ENCODE assay signal across 18 cellular contexts in genomic region chr12:87266305-87266704, GRCh38.
DNase-seq lines count a peak whose midpoint lies in the region; ATAC-seq, FAIRE-seq and TF ChIP-seq lines count a peak whose summit lies in the region.
"Had no signal": no experiment of that assay in that cellular context is flagged by ENCODE, and none has a peak within 500 bp of the region (broad histone marks: within the 10 kb centered on the region; RNA-seq: fewer than 3 reads in every experiment).

No MANE protein-coding gene starts in this region.

- peaks cover 4% of the 10 kb centered on the region; the same call in 2 of the 3 replicates for H3K4me1 ChIP-seq in A549
- H3K4me1 ChIP-seq in Peyer's patch: no peaks in the 10 kb centered on the region
- no peaks in the 10 kb centered on the region for H3K4me1 ChIP-seq in iPS DF 6.9 (ENCODE audit: control insufficient read depth, insufficient read depth, low read length)

- no peak overlapping the region for H3K27ac ChIP-seq in A549
- H3K27ac ChIP-seq in Peyer's patch: no peak overlapping the region
- H3K27ac ChIP-seq in iPS DF 6.9 (ENCODE audit: low read length): no peak overlapping the region

- 69% methylated on average over 2 of the region's 2 CpGs for WGBS in A549 (ENCODE audit: missing lambda C conversion rate)
- whole genome bisulfite sequencing in iPS DF 6.9 (ENCODE audit: insufficient coverage, insufficient read length): no CpG with 5 or more reads among the region's 2 CpGs
- 57 to 61% methylated on average over 2 of the region's 2 CpGs for WGBS in lower leg skin, 2 donors

- H3K4me2 ChIP-seq in A549: no peak overlapping the region

- no peaks in the 10 kb centered on the region for H3K36me3 Mint-ChIP-seq in stimulated activated naive B cell treated with anti-CD40 and anti-IgM and Interleukin-4, amounts not matched to agents 10 μg/mL and 1 μg/mL and 100 μg/mL, for 72 hours
- H3K36me3 Mint-ChIP-seq: mesothelial cell of epicardium had no signal

- TF ChIP-seq CTCF in A549 (IDR thresholded peaks at IDR 0.05) (peak; percentile 27; the same call in 1 of the 3 replicates), Peyer's patch (IDR thresholded peaks at IDR 0.05) (peak in 4 of 6 experiments; percentile 5 to 38 (median 26)), lower leg skin (IDR thresholded peaks at IDR 0.05) (no peak)

- intact Hi-C loops in lower leg skin (cut with DNase I; ENCODE audit: low total_unique reads): no loop called here

- H3K4me1 Mint-ChIP-seq in stimulated activated naive B cell treated with anti-CD40 and anti-IgM and Interleukin-4, amounts not matched to agents 10 μg/mL and 1 μg/mL and 100 μg/mL, for 72 hours: no peaks in the 10 kb centered on the region

- no peak for ATAC-seq in A549
- no peak for ATAC-seq in stimulated activated naive B cell treated with anti-CD40 and anti-IgM and Interleukin-4, amounts not matched to agents 10 μg/mL and 1 μg/mL and 100 μg/mL, for 72 hours (replicated peaks)

- no peaks in the 10 kb centered on the region for H3K9me3 Mint-ChIP-seq in stimulated activated naive B cell treated with anti-CD40 and anti-IgM and Interleukin-4, amounts not matched to agents 10 μg/mL and 1 μg/mL and 100 μg/mL, for 72 hours
- H3K9me3 Mint-ChIP-seq: mesothelial cell of epicardium had no signal

- POLR2A ChIA-PET in A549 (lab: Yijun Ruan, JAX): no interaction called here

- H3K4me3 ChIP-seq in A549 (no peak overlapping the region), H7 (ENCODE audit: insufficient read depth, low read depth, low read length) (no peak overlapping the region), Peyer's patch (no peak overlapping the region), iPS DF 6.9 (ENCODE audit: low read length) (no peak overlapping the region), lower leg skin (ENCODE audit: low read depth, poor library complexity, severe bottlenecking) (no peak overlapping the region)

- H3K36me3 ChIP-seq in H7 (replicated peaks; ENCODE audit: control insufficient read depth, insufficient read depth, low read length): no peaks in the 10 kb centered on the region
- no peaks in the 10 kb centered on the region for H3K36me3 ChIP-seq in Peyer's patch
- no peaks in the 10 kb centered on the region for H3K36me3 ChIP-seq in iPS DF 6.9 (ENCODE audit: control insufficient read depth, insufficient read depth, low read length)

- no peaks in the 10 kb centered on the region for H3K27me3 Mint-ChIP-seq in stimulated activated naive B cell treated with anti-CD40 and anti-IgM and Interleukin-4, amounts not matched to agents 10 μg/mL and 1 μg/mL and 100 μg/mL, for 72 hours

- H3K27ac Mint-ChIP-seq in stimulated activated naive B cell treated with anti-CD40 and anti-IgM and Interleukin-4, amounts not matched to agents 10 μg/mL and 1 μg/mL and 100 μg/mL, for 72 hours: no peak overlapping the region
- H3K27ac Mint-ChIP-seq: mesothelial cell of epicardium had no signal

- FAIRE-seq in A549 (lab: Jason Lieb, UNC): no peak
- FAIRE-seq: endothelial cell of umbilical vein had no signal

- DNase-seq in A549 (ENCODE audit: low read depth in 1 of 2, low spot score in 1 of 2) (peak in 1 of 2 experiments; percentile 27), H7 (peak; percentile 0), Peyer's patch (no peak), iPS DF 6.9 (ENCODE audit: low read depth, low spot score) (peak; percentile 1), lower leg skin (ENCODE audit: low spot score in 2 of 2) (no peak), islet precursor cell (no peak)
- no peak for DNase-seq in stimulated activated naive B cell treated with anti-CD40 and anti-IgM and Interleukin-4, amounts not matched to agents 10 μg/mL and 1 μg/mL and 100 μg/mL, for 72 hours
- no peak for DNase-seq in NK-92 treated with Interleukin-12 subunit alpha and Interleukin-12 subunit beta, amount 100 ng/mL, for 24 hours (lab: John Stamatoyannopoulos, UW)
- DNase-seq: activated CD4-positive, alpha-beta T cell treated with anti-CD3 and anti-CD28 coated beads, Interleukin-2, amount 50 U/mL, for 1 hour; activated gamma-delta T cell; hypothalamus; NCI-H1048; NCI-H774; posterior cingulate gyrus; stimulated activated CD4-positive, alpha-beta T cell treated with anti-CD3 and anti-CD28 coated beads, Interleukin-2, amount 100 ng/mL, for 48 hours; stimulated activated naive CD4-positive, alpha-beta T cell treated with Interleukin-2 at 50 U/mL for 16 hours had no signal

- no peaks in the 10 kb centered on the region for H3K9me3 ChIP-seq in A549
- H3K9me3 ChIP-seq in Peyer's patch: no peaks in the 10 kb centered on the region
- H3K9me3 ChIP-seq in iPS DF 6.9 (ENCODE audit: control insufficient read depth, insufficient read depth, low read length): no peaks in the 10 kb centered on the region

- H3K4me3 Mint-ChIP-seq in stimulated activated naive B cell treated with anti-CD40 and anti-IgM and Interleukin-4, amounts not matched to agents 10 μg/mL and 1 μg/mL and 100 μg/mL, for 72 hours: no peak overlapping the region
- H3K4me3 Mint-ChIP-seq: mesothelial cell of epicardium had no signal

- 0 out of 5 replicates have a peak, but pooled peaks of 1 of the 2 experiments have one; percentile 11 for TF ChIP-seq RAD21 in A549 (conservative IDR thresholded peaks at IDR 0.05 in 1 of 2, IDR thresholded peaks at IDR 0.05 in 1 of 2)

- TF ChIP-seq EP300 in A549 (IDR thresholded peaks at IDR 0.05): no peak

- TF ChIP-seq POLR2A in A549 (IDR thresholded peaks at IDR 0.05; ENCODE audit: low read length) (no peak), Peyer's patch (IDR thresholded peaks at IDR 0.05) (no peak), lower leg skin (IDR thresholded peaks at IDR 0.05) (no peak)

- CTCF ChIA-PET in A549 (lab: Yijun Ruan, JAX): no interaction called here

- no peaks in the 10 kb centered on the region for H3K27me3 ChIP-seq in H7 (ENCODE audit: control insufficient read depth, insufficient read depth, low read length)
- H3K27me3 ChIP-seq in Peyer's patch: no peaks in the 10 kb centered on the region
- no peaks in the 10 kb centered on the region for H3K27me3 ChIP-seq in iPS DF 6.9 (ENCODE audit: control insufficient read depth, insufficient read depth, low read length)

TF ChIP-seq in A549, 52 proteins besides CTCF, POLR2A, EP300 and RAD21:
- TF ChIP-seq, protein P1, sequence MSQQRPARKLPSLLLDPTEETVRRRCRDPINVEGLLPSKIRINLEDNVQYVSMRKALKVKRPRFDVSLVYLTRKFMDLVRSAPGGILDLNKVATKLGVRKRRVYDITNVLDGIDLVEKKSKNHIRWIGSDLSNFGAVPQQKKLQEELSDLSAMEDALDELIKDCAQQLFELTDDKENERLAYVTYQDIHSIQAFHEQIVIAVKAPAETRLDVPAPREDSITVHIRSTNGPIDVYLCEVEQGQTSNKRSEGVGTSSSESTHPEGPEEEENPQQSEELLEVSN (IDR thresholded peaks at IDR 0.05; ENCODE audit: borderline replicate concordance, low read depth): no peak
- TF ChIP-seq SMC3 (IDR thresholded peaks at IDR 0.05) (0 out of 3 replicates have a peak, but pooled peaks have one; percentile 9), MYC (IDR thresholded peaks at IDR 0.05; ENCODE audit: borderline replicate concordance, low read length) (no peak)
TF ChIP-seq in A549: peak in this region for 1.

Comparison
In these comparisons a context has a peak if more than half of its experiments do, and no peak if none do; other contexts are left out.
1. DNase-seq: peak in H7 (single experiment) and iPS DF 6.9 (single experiment); none in Peyer's patch (0 of 3), lower leg skin (0 of 2), stimulated activated naive B cell treated with anti-CD40 and anti-IgM and Interleukin-4, amounts not matched to agents 10 μg/mL and 1 μg/mL and 100 μg/mL, for 72 hours (single experiment), islet precursor cell (single experiment) and NK-92 treated with Interleukin-12 subunit alpha and Interleukin-12 subunit beta, amount 100 ng/mL, for 24 hours (single experiment).
2. CTCF ChIP-seq: peak in A549 (single experiment) and Peyer's patch (4 of 6); none in lower leg skin (0 of 3).